Comparison of ENCODE assay signal across 8 cellular contexts in genomic region chr10:71217266-71218045, GRCh38. TPM values are rescaled to one million over a fixed set of nuclear protein-coding genes. Genes with fewer than 3 reads are reported as not detected.
DNase-seq lines count a peak whose midpoint lies in the region; ATAC-seq and TF ChIP-seq lines count a peak whose summit lies in the region.

No MANE protein-coding gene starts in this region.

- CTCF ChIA-PET in activated CD8-positive, alpha-beta memory T cell treated with anti-CD3 and anti-CD28 coated beads, Interleukin-2, amount 10 ng/mL, durations not matched to agents 7 days and 5 days (lab: Charles Lee), result interaction anchor here (1.0 to 1.5 kb wide), 2 partner anchors 8 to 53 kb away, joined by 3 read pairs; no protein-coding TSS in a partner anchor
- CTCF ChIA-PET in activated B cell treated with CpG ODN at 0.5 μM for 24 hours (lab: Charles Lee), result no interaction called here

- H3K4me1 Mint-ChIP-seq in activated CD8-positive, alpha-beta memory T cell treated with anti-CD3 and anti-CD28 coated beads, Interleukin-2, amount 10 ng/mL, durations not matched to agents 7 days and 5 days, result peaks cover 9% of the 10 kb centered on the region
- H3K4me1 Mint-ChIP-seq in activated B cell treated with CpG ODN at 0.5 μM for 24 hours, result peaks cover 17% of the 10 kb centered on the region
- H3K4me1 Mint-ChIP-seq in glutamatergic neuron (ENCODE audit: low read depth, unreplicated experiment), result peaks cover 23% of the 10 kb centered on the region
- peaks cover 23% of the 10 kb centered on the region for H3K4me1 Mint-ChIP-seq in osteocyte (ENCODE audit: unreplicated experiment)

- POLR2A ChIA-PET in activated B cell treated with CpG ODN at 0.5 μM for 24 hours (lab: Charles Lee), result no interaction called here

- no peak for DNase-seq in activated CD8-positive, alpha-beta memory T cell treated with anti-CD3 and anti-CD28 coated beads, Interleukin-2, amount 10 ng/mL, durations not matched to agents 7 days and 5 days
- no peak for DNase-seq in activated CD8-positive, alpha-beta memory T cell treated with anti-CD3 and anti-CD28 coated beads for 24 hours
- DNase-seq in activated B cell treated with CpG ODN at 0.5 μM for 24 hours (no peak), glutamatergic neuron (peak; percentile 63), osteocyte (ENCODE audit: extremely low spot score, unreplicated experiment) (no peak), SKM-1 (lab: John Stamatoyannopoulos, UW; ENCODE audit: unreplicated experiment) (no peak), DMS114 treated with DMSO at 0.1 percent for 48 hours (lab: John Stamatoyannopoulos, UW; ENCODE audit: unreplicated experiment) (no peak)

- H3K4me3 Mint-ChIP-seq in activated CD8-positive, alpha-beta memory T cell treated with anti-CD3 and anti-CD28 coated beads, Interleukin-2, amount 10 ng/mL, durations not matched to agents 7 days and 5 days, result peak overlapping the region; percentile 36
- peak overlapping the region; percentile 24 for H3K4me3 Mint-ChIP-seq in activated B cell treated with CpG ODN at 0.5 μM for 24 hours
- peak overlapping the region; percentile 83 for H3K4me3 Mint-ChIP-seq in glutamatergic neuron (ENCODE audit: unreplicated experiment)
- H3K4me3 Mint-ChIP-seq in osteocyte (ENCODE audit: unreplicated experiment), result peak overlapping the region; percentile 71

- H3K36me3 Mint-ChIP-seq in activated CD8-positive, alpha-beta memory T cell treated with anti-CD3 and anti-CD28 coated beads, Interleukin-2, amount 10 ng/mL, durations not matched to agents 7 days and 5 days, result no peaks in the 10 kb centered on the region
- H3K36me3 Mint-ChIP-seq in activated B cell treated with CpG ODN at 0.5 μM for 24 hours (ENCODE audit: low read depth) (no peaks in the 10 kb centered on the region), glutamatergic neuron (ENCODE audit: unreplicated experiment) (peaks cover 5% of the 10 kb centered on the region), osteocyte (ENCODE audit: unreplicated experiment) (no peaks in the 10 kb centered on the region)

- no peaks in the 10 kb centered on the region for H3K9me3 Mint-ChIP-seq in activated CD8-positive, alpha-beta memory T cell treated with anti-CD3 and anti-CD28 coated beads, Interleukin-2, amount 10 ng/mL, durations not matched to agents 7 days and 5 days (ENCODE audit: low read depth)
- H3K9me3 Mint-ChIP-seq in activated B cell treated with CpG ODN at 0.5 μM for 24 hours (no peaks in the 10 kb centered on the region), glutamatergic neuron (ENCODE audit: unreplicated experiment) (peaks cover 3% of the 10 kb centered on the region), osteocyte (ENCODE audit: unreplicated experiment) (no peaks in the 10 kb centered on the region)

- TF ChIP-seq CTCF in activated B cell treated with CpG ODN at 0.5 μM for 24 hours (IDR thresholded peaks at IDR 0.05) (no peak), glutamatergic neuron (IDR thresholded peaks at IDR 0.05; ENCODE audit: partially characterized antibody, unreplicated experiment) (no peak), osteocyte (IDR thresholded peaks at IDR 0.05) (no peak)

- H3K27ac Mint-ChIP-seq in activated CD8-positive, alpha-beta memory T cell treated with anti-CD3 and anti-CD28 coated beads, Interleukin-2, amount 10 ng/mL, durations not matched to agents 7 days and 5 days, result no peak overlapping the region
- H3K27ac Mint-ChIP-seq in activated B cell treated with CpG ODN at 0.5 μM for 24 hours (no peak overlapping the region), glutamatergic neuron (ENCODE audit: unreplicated experiment) (no peak overlapping the region), osteocyte (ENCODE audit: unreplicated experiment) (peak overlapping the region; percentile 64)

- peaks cover 71% of the 10 kb centered on the region for H3K27me3 Mint-ChIP-seq in activated CD8-positive, alpha-beta memory T cell treated with anti-CD3 and anti-CD28 coated beads, Interleukin-2, amount 10 ng/mL, durations not matched to agents 7 days and 5 days
- peaks cover 57% of the 10 kb centered on the region for H3K27me3 Mint-ChIP-seq in activated B cell treated with CpG ODN at 0.5 μM for 24 hours
- H3K27me3 Mint-ChIP-seq in glutamatergic neuron (ENCODE audit: unreplicated experiment), result peaks cover 5% of the 10 kb centered on the region
- peaks cover 3% of the 10 kb centered on the region for H3K27me3 Mint-ChIP-seq in osteocyte (ENCODE audit: unreplicated experiment)

- intact Hi-C loops in activated B cell treated with CpG ODN at 0.5 μM for 24 hours (cut with micrococcal nuclease), result no loop called here

- ATAC-seq in activated CD8-positive, alpha-beta memory T cell treated with anti-CD3 and anti-CD28 coated beads, Interleukin-2, amount 10 ng/mL, durations not matched to agents 7 days and 5 days, result peak; percentile 53
- no peak for ATAC-seq in activated B cell treated with CpG ODN at 0.5 μM for 24 hours (ENCODE audit: low read depth)
- ATAC-seq in GM19328 (IDR thresholded peaks at IDR 0.05; ENCODE audit: unreplicated experiment), result no peak

RNA-seq across cellular contexts. Expression of gene UNC5B, which starts 5.1 kb away (rescaled TPM):
- under 1 TPM in 1 of 2 experiments, not detected in 1; 0.06 TPM for total RNA-seq in activated CD8-positive, alpha-beta memory T cell treated with anti-CD3 and anti-CD28 coated beads, Interleukin-2, amount 10 ng/mL, durations not matched to agents 7 days and 5 days
- total RNA-seq in activated B cell treated with CpG ODN at 0.5 μM for 24 hours (not detected in 2 replicates), glutamatergic neuron (ENCODE audit: unreplicated experiment) (22.6 TPM), osteocyte (13.0 and 13.1 TPM in 2 replicates)

Comparison
In these comparisons a context has a peak if more than half of its experiments do, and no peak if none do; other contexts are left out.
1. H3K4me3 Mint-ChIP-seq: peak in every context shown above with its lines; median percentile 83 in glutamatergic neuron; 71 in osteocyte; 36 in activated CD8-positive, alpha-beta memory T cell treated with anti-CD3 and anti-CD28 coated beads, Interleukin-2, amount 10 ng/mL, durations not matched to agents 7 days and 5 days; 24 in activated B cell treated with CpG ODN at 0.5 μM for 24 hours.
2. RNA of gene UNC5B, which starts 5.1 kb away (total RNA-seq): 22.6 TPM in glutamatergic neuron (single experiment) and 13.0 to 13.1 TPM in osteocyte; 0.06 TPM in activated CD8-positive, alpha-beta memory T cell treated with anti-CD3 and anti-CD28 coated beads, Interleukin-2, amount 10 ng/mL, durations not matched to agents 7 days and 5 days and not detected in activated B cell treated with CpG ODN at 0.5 μM for 24 hours; every median in the first group is over 10 times any median in the second.